19 cellular contexts compared by ENCODE assay signal in the genomic region with DNA sequence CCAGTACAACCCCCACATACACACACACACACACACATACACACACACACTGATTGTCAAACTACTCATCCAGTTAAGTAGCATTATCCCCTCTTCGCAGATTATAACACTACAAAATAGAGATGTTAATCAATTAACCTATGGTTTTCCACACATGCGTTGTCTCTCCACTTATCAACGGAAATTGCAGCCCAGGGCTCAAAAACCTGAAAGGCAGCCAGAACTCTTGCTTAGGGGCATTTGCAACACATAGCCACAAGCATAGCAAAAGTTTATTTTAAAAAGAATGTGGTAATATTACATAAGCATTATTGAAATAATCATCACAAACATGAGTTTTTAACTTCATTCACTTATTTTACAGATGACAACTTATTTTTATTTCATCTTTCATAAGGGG.
DNase-seq lines count a peak whose midpoint lies in the region; ATAC-seq and TF ChIP-seq lines count a peak whose summit lies in the region.
"Had no signal": no experiment of that assay in that cellular context is flagged by ENCODE, and none has a peak within 500 bp of the region (broad histone marks: within the 10 kb centered on the region; RNA-seq: fewer than 3 reads in every experiment).

No MANE protein-coding gene starts in this region.

- H3K56ac ChIP-seq in IMR-90 (ENCODE audit: extremely low read depth, insufficient read depth, low read length) = no peak overlapping the region

- no peaks in the 10 kb centered on the region for H4K20me1 ChIP-seq in IMR-90 (ENCODE audit: insufficient read depth, low read length)

- no peak overlapping the region for H3K4ac ChIP-seq in IMR-90 (ENCODE audit: low read depth, low read length)

- no peak overlapping the region for H4K8ac ChIP-seq in IMR-90 (ENCODE audit: low read depth in 2 of 2, low read length in 2 of 2)

- POLR2A ChIA-PET in MCF 10A (lab: Yijun Ruan, JAX) = no interaction called here
- POLR2A ChIA-PET in IMR-90 (lab: Charles Lee; ENCODE audit: unreplicated experiment) = no interaction called here

- no peaks in the 10 kb centered on the region for H3K27me3 ChIP-seq in breast epithelium
- no peaks in the 10 kb centered on the region for H3K27me3 ChIP-seq in IMR-90 (ENCODE audit: control insufficient read depth, insufficient read depth, low read length)
- H3K27me3 ChIP-seq in adipocyte (replicated peaks; ENCODE audit: control insufficient read depth, insufficient read depth, low read length) = no peaks in the 10 kb centered on the region

- H2BK120ac ChIP-seq in IMR-90 (ENCODE audit: low read depth, low read length) = no peak overlapping the region

- no peak overlapping the region for H2AFZ ChIP-seq in IMR-90 (replicated peaks; ENCODE audit: low read length, poor library complexity)

- no peak overlapping the region for H3K23ac ChIP-seq in IMR-90 (ENCODE audit: low read depth, low read length)

- peak overlapping the region; percentile 52 for H2BK5ac ChIP-seq in IMR-90 (ENCODE audit: low read depth, low read length, poor library complexity, severe bottlenecking)

- H3K36me3 ChIP-seq in breast epithelium = no peaks in the 10 kb centered on the region
- no peaks in the 10 kb centered on the region for H3K36me3 ChIP-seq in IMR-90 (ENCODE audit: control insufficient read depth, insufficient read depth, low read length)
- no peaks in the 10 kb centered on the region for H3K36me3 ChIP-seq in adipocyte (ENCODE audit: control insufficient read depth, insufficient read depth, low read length, severe bottlenecking)

- H2AK5ac ChIP-seq in IMR-90 (ENCODE audit: low read depth, low read length) = no peak overlapping the region

- H3K9me3 ChIP-seq in breast epithelium = peaks cover 0 to 15% of the 10 kb centered on the region in 2 donors
- no peaks in the 10 kb centered on the region for H3K9me3 ChIP-seq in IMR-90 (ENCODE audit: control insufficient read depth, insufficient read depth, low read length)
- peaks cover 6% of the 10 kb centered on the region for H3K9me3 ChIP-seq in adipocyte (ENCODE audit: control insufficient read depth, low read length)

- H3K27ac Mint-ChIP-seq in MCF 10A (ENCODE audit: low read depth, unreplicated experiment) = no peak overlapping the region
- H3K27ac Mint-ChIP-seq in nephron progenitor cell = peak overlapping the region; percentile 30
- H3K27ac Mint-ChIP-seq: CD4-positive, alpha-beta memory T cell; HFFc6 had no signal

- intact Hi-C loops in MCF 10A (cut with micrococcal nuclease) (no loop called here), breast epithelium (cut with DNase I; ENCODE audit: low total_unique reads) (no loop called here), IMR-90 (cut with micrococcal nuclease) (no loop called here)

- no peak overlapping the region for H3K9ac ChIP-seq in IMR-90 (ENCODE audit: low read depth, low read length)
- no peak overlapping the region for H3K9ac ChIP-seq in adipocyte (ENCODE audit: low read length)

- TF ChIP-seq POLR2A in breast epithelium (IDR thresholded peaks at IDR 0.05) (no peak), IMR-90 (IDR thresholded peaks at IDR 0.05; ENCODE audit: low read depth, low read length) (no peak)

- H3K4me3 ChIP-seq in breast epithelium = no peak overlapping the region
- H3K4me3 ChIP-seq in IMR-90 (ENCODE audit: insufficient read depth, low read depth, low read length) = no peak overlapping the region
- no peak overlapping the region for H3K4me3 ChIP-seq in adipocyte (ENCODE audit: low read length)
- H3K4me3 ChIP-seq: GM12878 had no signal

- no peaks in the 10 kb centered on the region for H3K9me1 ChIP-seq in IMR-90 (ENCODE audit: insufficient read depth, low read length)

- TF ChIP-seq CTCF in MCF 10A (IDR thresholded peaks at IDR 0.05; ENCODE audit: unreplicated experiment) = no peak
- no peak for TF ChIP-seq CTCF in breast epithelium (IDR thresholded peaks at IDR 0.05)
- no peak for TF ChIP-seq CTCF in IMR-90 (conservative IDR thresholded peaks at IDR 0.05; ENCODE audit: low read depth, low read length)
- TF ChIP-seq CTCF in nephron progenitor cell (IDR thresholded peaks at IDR 0.05) = no peak

- no peak overlapping the region for H3K4me2 ChIP-seq in IMR-90 (ENCODE audit: low read depth, low read length)

- BruUV-seq in MCF 10A (replicated peaks; lab: Mats Ljungman, UMichigan) (no TSS peak), IMR-90 (replicated peaks; lab: Mats Ljungman, UMichigan) (no TSS peak)

- no peak overlapping the region for H2AK9ac ChIP-seq in IMR-90 (replicated peaks; ENCODE audit: low read depth, low read length, poor library complexity)

- no peaks in the 10 kb centered on the region for H3K27me3 Mint-ChIP-seq in MCF 10A (ENCODE audit: insufficient read depth, unreplicated experiment)
- peaks cover 3% of the 10 kb centered on the region for H3K27me3 Mint-ChIP-seq in nephron progenitor cell (ENCODE audit: low read depth, poor library complexity)

- H3K4me1 ChIP-seq in breast epithelium = no peaks in the 10 kb centered on the region
- H3K4me1 ChIP-seq in IMR-90 (ENCODE audit: control insufficient read depth, insufficient read depth, low read length) = no peaks in the 10 kb centered on the region
- no peaks in the 10 kb centered on the region for H3K4me1 ChIP-seq in adipocyte (ENCODE audit: control insufficient read depth, insufficient read depth, low read length)

- H3K9me3 Mint-ChIP-seq in MCF 10A (ENCODE audit: unreplicated experiment) (peaks cover 23% of the 10 kb centered on the region), nephron progenitor cell (peaks cover 15% of the 10 kb centered on the region)

- H2BK15ac ChIP-seq in IMR-90 (ENCODE audit: low read depth, low read length) = no peak overlapping the region

- H3K14ac ChIP-seq in IMR-90 (replicated peaks; ENCODE audit: low read depth, low read length) = no peak overlapping the region

- CTCF ChIA-PET in MCF 10A (lab: Yijun Ruan, JAX) = no interaction called here
- CTCF ChIA-PET in IMR-90 (lab: Yijun Ruan, JAX) = no interaction called here

- H3K27ac ChIP-seq in breast epithelium = no peak overlapping the region
- no peak overlapping the region for H3K27ac ChIP-seq in IMR-90 (ENCODE audit: insufficient read depth, low read length)
- H3K27ac ChIP-seq: C4-2B had no signal

- H3K18ac ChIP-seq in IMR-90 (ENCODE audit: low read depth, low read length) = no peak overlapping the region

- no peak overlapping the region for H3K4me3 Mint-ChIP-seq in MCF 10A (ENCODE audit: unreplicated experiment)
- H3K4me3 Mint-ChIP-seq in nephron progenitor cell = no peak overlapping the region
- H3K4me3 Mint-ChIP-seq: CD4-positive, alpha-beta memory T cell; HFFc6 had no signal

- H2BK20ac ChIP-seq in IMR-90 (ENCODE audit: low read depth, low read length) = no peak overlapping the region

- dilution Hi-C loops in IMR-90 (cut with HindIII; ENCODE audit: low sequenced_read_pairs, unreplicated experiment) = no loop called here

- DNase-seq in MCF 10A (ENCODE audit: unreplicated experiment) (peak; percentile 2), breast epithelium (ENCODE audit: low spot score in 2 of 2) (no peak), IMR-90 (peak; percentile 28), adipocyte (ENCODE audit: low read depth) (peak; percentile 29), nephron progenitor cell (no peak), NAMALWA (ENCODE audit: low spot score) (no peak), NCI-H2227 (lab: John Stamatoyannopoulos, UW; ENCODE audit: unreplicated experiment) (no peak)
- DNase-seq: AML-193; CD4-positive, alpha-beta memory T cell; DMS79 treated with DMSO at 0.1 percent for 48 hours; EL; GOT3; H7; HFFc6 had no signal

- 80% methylated on average over 1 of the region's 3 CpGs; no CpG with 5 or more reads in 1 of the 2 experiments for WGBS in IMR-90 (ENCODE audit: extremely low coverage in 2 of 2, insufficient read length in 1 of 2), 2 experiments

- H3K4me1 Mint-ChIP-seq in MCF 10A (ENCODE audit: insufficient read depth, unreplicated experiment) = no peaks in the 10 kb centered on the region
- H3K4me1 Mint-ChIP-seq in nephron progenitor cell = no peaks in the 10 kb centered on the region
- H3K4me1 Mint-ChIP-seq: CD4-positive, alpha-beta memory T cell had no signal

- in situ Hi-C loops in IMR-90 (cut with MboI; ENCODE audit: low sequenced_read_pairs) = no loop called here

- TF ChIP-seq RAD21 in IMR-90 (IDR thresholded peaks at IDR 0.05; ENCODE audit: low read length) = no peak

- no peak overlapping the region for H4K91ac ChIP-seq in IMR-90 (ENCODE audit: insufficient read depth, low read depth, low read length)

- ATAC-seq in IMR-90 (ENCODE audit: low read depth) (no peak; the same call in 1 of the 2 replicates), HG03159 (IDR thresholded peaks at IDR 0.05; ENCODE audit: unreplicated experiment) (no peak)
- ATAC-seq: GM12878, HCT116, HepG2 had no signal

- no peaks in the 10 kb centered on the region for H3K36me3 Mint-ChIP-seq in MCF 10A (ENCODE audit: insufficient read depth, unreplicated experiment)
- no peaks in the 10 kb centered on the region for H3K36me3 Mint-ChIP-seq in nephron progenitor cell (ENCODE audit: low read depth)
- H3K36me3 Mint-ChIP-seq: CD4-positive, alpha-beta memory T cell had no signal

- H3K79me1 ChIP-seq in IMR-90 (ENCODE audit: low read depth in 1 of 2, low read length in 2 of 2) = no peaks in the 10 kb centered on the region

- no peak overlapping the region for H4K5ac ChIP-seq in IMR-90 (ENCODE audit: low read depth, low read length)

TF ChIP-seq in IMR-90, 13 proteins besides CTCF, POLR2A, EP300 and RAD21 (continues in another document):
- TF ChIP-seq MAFK (IDR thresholded peaks at IDR 0.05; ENCODE audit: low read depth, low read length) = no peak
- TF ChIP-seq MXI1 (IDR thresholded peaks at IDR 0.05; ENCODE audit: borderline replicate concordance, low read depth, low read length) = no peak
- TF ChIP-seq FOS (IDR thresholded peaks at IDR 0.05; ENCODE audit: low read depth, low read length) = no peak
- TF ChIP-seq, protein P1, sequence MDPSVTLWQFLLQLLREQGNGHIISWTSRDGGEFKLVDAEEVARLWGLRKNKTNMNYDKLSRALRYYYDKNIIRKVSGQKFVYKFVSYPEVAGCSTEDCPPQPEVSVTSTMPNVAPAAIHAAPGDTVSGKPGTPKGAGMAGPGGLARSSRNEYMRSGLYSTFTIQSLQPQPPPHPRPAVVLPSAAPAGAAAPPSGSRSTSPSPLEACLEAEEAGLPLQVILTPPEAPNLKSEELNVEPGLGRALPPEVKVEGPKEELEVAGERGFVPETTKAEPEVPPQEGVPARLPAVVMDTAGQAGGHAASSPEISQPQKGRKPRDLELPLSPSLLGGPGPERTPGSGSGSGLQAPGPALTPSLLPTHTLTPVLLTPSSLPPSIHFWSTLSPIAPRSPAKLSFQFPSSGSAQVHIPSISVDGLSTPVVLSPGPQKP (IDR thresholded peaks at IDR 0.05; ENCODE audit: borderline replicate concordance, low read depth, low read length) = no peak
- TF ChIP-seq BHLHE40 (IDR thresholded peaks at IDR 0.05; ENCODE audit: low read depth, low read length) = no peak
- TF ChIP-seq, protein P2, sequence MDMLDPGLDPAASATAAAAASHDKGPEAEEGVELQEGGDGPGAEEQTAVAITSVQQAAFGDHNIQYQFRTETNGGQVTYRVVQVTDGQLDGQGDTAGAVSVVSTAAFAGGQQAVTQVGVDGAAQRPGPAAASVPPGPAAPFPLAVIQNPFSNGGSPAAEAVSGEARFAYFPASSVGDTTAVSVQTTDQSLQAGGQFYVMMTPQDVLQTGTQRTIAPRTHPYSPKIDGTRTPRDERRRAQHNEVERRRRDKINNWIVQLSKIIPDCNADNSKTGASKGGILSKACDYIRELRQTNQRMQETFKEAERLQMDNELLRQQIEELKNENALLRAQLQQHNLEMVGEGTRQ (IDR thresholded peaks at IDR 0.05; ENCODE audit: low read depth, low read length) = no peak

Comparison
In these comparisons a context has a peak if more than half of its experiments do, and no peak if none do; other contexts are left out.
1. DNase-seq: peak in MCF 10A (single experiment), IMR-90 (single experiment) and adipocyte (single experiment); none in breast epithelium (0 of 2), nephron progenitor cell (single experiment), NAMALWA (single experiment) and NCI-H2227 (single experiment).